10 cellular contexts compared by ENCODE assay signal in genomic region chrX:75038925-75039324, GRCh38.
DNase-seq lines count a peak whose midpoint lies in the region; ATAC-seq and TF ChIP-seq lines count a peak whose summit lies in the region.
"Had no signal": no experiment of that assay in that cellular context is flagged by ENCODE, and none has a peak within 500 bp of the region (broad histone marks: within the 10 kb centered on the region; RNA-seq: fewer than 3 reads in every experiment).

No MANE protein-coding gene starts in this region.

- H3K4me3 Mint-ChIP-seq in activated CD8-positive, alpha-beta T cell treated with anti-CD3 and anti-CD28 coated beads, Interleukin-2, amount 10 ng/mL, durations not matched to agents 7 days and 5 days: no peak overlapping the region
- H3K4me3 Mint-ChIP-seq in progenitor cell of endocrine pancreas (ENCODE audit: low read depth): no peak overlapping the region

- TF ChIP-seq POLR2A in esophagus muscularis mucosa (IDR thresholded peaks at IDR 0.05; ENCODE audit: low read depth): no peak

- H3K4me1 ChIP-seq in HEK293 (ENCODE audit: control insufficient read depth, insufficient read depth, low read length) (no peaks in the 10 kb centered on the region), lower lobe of right lung (no peaks in the 10 kb centered on the region), esophagus muscularis mucosa (no peaks in the 10 kb centered on the region)

- POLR2A ChIA-PET in HEK293 (lab: Yijun Ruan, JAX): no interaction called here
- POLR2A ChIA-PET in activated CD8-positive, alpha-beta T cell treated with anti-CD3 and anti-CD28 coated beads, Interleukin-2, amount 10 ng/mL, durations not matched to agents 7 days and 5 days (lab: Charles Lee): no interaction called here

- no peaks in the 10 kb centered on the region for H3K36me3 ChIP-seq in HEK293 (ENCODE audit: control insufficient read depth in 2 of 2, insufficient read depth in 1 of 2, low read length in 2 of 2)
- H3K36me3 ChIP-seq in lower lobe of right lung: no peaks in the 10 kb centered on the region
- H3K36me3 ChIP-seq in esophagus muscularis mucosa: no peaks in the 10 kb centered on the region

- H3K27me3 ChIP-seq in lower lobe of right lung (ENCODE audit: low read depth) (no peaks in the 10 kb centered on the region), esophagus muscularis mucosa (no peaks in the 10 kb centered on the region)

- intact Hi-C loops in lower lobe of right lung (cut with DNase I) (no loop called here), esophagus muscularis mucosa (cut with DNase I) (no loop called here)

- no peaks in the 10 kb centered on the region for H3K27me3 Mint-ChIP-seq in activated CD8-positive, alpha-beta T cell treated with anti-CD3 and anti-CD28 coated beads, Interleukin-2, amount 10 ng/mL, durations not matched to agents 7 days and 5 days (ENCODE audit: low read depth)
- H3K27me3 Mint-ChIP-seq in progenitor cell of endocrine pancreas: no peaks in the 10 kb centered on the region

- TF ChIP-seq CTCF in HEK293 (tag by site-specific recombination; IDR thresholded peaks at IDR 0.05) (no peak), lower lobe of right lung (IDR thresholded peaks at IDR 0.05) (peak; percentile 24), esophagus muscularis mucosa (IDR thresholded peaks at IDR 0.05) (peak in 1 of 3 experiments; percentile 5), progenitor cell of endocrine pancreas (IDR thresholded peaks at IDR 0.05; ENCODE audit: unreplicated experiment) (no peak)

- 22% methylated on average over 1 of the region's 1 CpG for WGBS in esophagus muscularis mucosa

- ATAC-seq in activated CD8-positive, alpha-beta T cell treated with anti-CD3 and anti-CD28 coated beads, Interleukin-2, amount 10 ng/mL, durations not matched to agents 7 days and 5 days: no peak
- no peak for ATAC-seq in lower lobe of right lung

- H3K36me3 Mint-ChIP-seq in activated CD8-positive, alpha-beta T cell treated with anti-CD3 and anti-CD28 coated beads, Interleukin-2, amount 10 ng/mL, durations not matched to agents 7 days and 5 days (ENCODE audit: low read depth): no peaks in the 10 kb centered on the region
- H3K36me3 Mint-ChIP-seq in progenitor cell of endocrine pancreas (ENCODE audit: insufficient read depth): peaks cover 14% of the 10 kb centered on the region

- DNase-seq in SIG-M5 treated with dmso at 0.1 percent for 504 hours (lab: John Stamatoyannopoulos, UW; ENCODE audit: unreplicated experiment): peak; percentile 2
- no peak for DNase-seq in SIG-M5 (lab: John Stamatoyannopoulos, UW)
- peak; percentile 24 for DNase-seq in activated CD8-positive, alpha-beta T cell treated with anti-CD3 and anti-CD28 coated beads, Interleukin-2, amount 10 ng/mL, durations not matched to agents 7 days and 5 days
- no peak for DNase-seq in lower lobe of right lung
- no peak for DNase-seq in esophagus muscularis mucosa (ENCODE audit: extremely low spot score)
- no peak for DNase-seq in progenitor cell of endocrine pancreas (ENCODE audit: low spot score, unreplicated experiment)
- DNase-seq in T-helper 1 cell: no peak
- DNase-seq: C1 segment of cervical spinal cord, NCI-H446 had no signal

- H3K9me3 ChIP-seq in HEK293 (ENCODE audit: control insufficient read depth, insufficient read depth, low read depth, low read length) (peaks cover 2% of the 10 kb centered on the region; the same call in 1 of the 2 replicates), lower lobe of right lung (no peaks in the 10 kb centered on the region), esophagus muscularis mucosa (peaks cover 0 to 17% (median 2%) of the 10 kb centered on the region in 4 donors)

- no peak for TF ChIP-seq EP300 in esophagus muscularis mucosa (IDR thresholded peaks at IDR 0.05)

- H3K27ac Mint-ChIP-seq in activated CD8-positive, alpha-beta T cell treated with anti-CD3 and anti-CD28 coated beads, Interleukin-2, amount 10 ng/mL, durations not matched to agents 7 days and 5 days: no peak overlapping the region
- H3K27ac Mint-ChIP-seq in progenitor cell of endocrine pancreas: no peak overlapping the region

- no peaks in the 10 kb centered on the region for H3K4me1 Mint-ChIP-seq in activated CD8-positive, alpha-beta T cell treated with anti-CD3 and anti-CD28 coated beads, Interleukin-2, amount 10 ng/mL, durations not matched to agents 7 days and 5 days (ENCODE audit: low read depth)
- H3K4me1 Mint-ChIP-seq in progenitor cell of endocrine pancreas (ENCODE audit: low read depth): no peaks in the 10 kb centered on the region

- H3K27ac ChIP-seq in HEK293 (ENCODE audit: extremely low read depth, low read depth, low read length): no peak overlapping the region
- H3K27ac ChIP-seq in lower lobe of right lung: no peak overlapping the region
- no peak overlapping the region for H3K27ac ChIP-seq in esophagus muscularis mucosa (replicated peaks in 1 of 4)

- H3K4me3 ChIP-seq in HEK293 (ENCODE audit: low read depth, low read length) (no peak overlapping the region), lower lobe of right lung (no peak overlapping the region), esophagus muscularis mucosa (no peak overlapping the region)

- CTCF ChIA-PET in HEK293 (lab: Yijun Ruan, JAX): interaction anchor here (0.7 kb wide), 1 partner anchor 428 kb away, joined by 3 read pairs; no protein-coding TSS in a partner anchor
- CTCF ChIA-PET in activated CD8-positive, alpha-beta T cell treated with anti-CD3 and anti-CD28 coated beads, Interleukin-2, amount 10 ng/mL, durations not matched to agents 7 days and 5 days (lab: Charles Lee): no interaction called here

- no peaks in the 10 kb centered on the region for H3K9me3 Mint-ChIP-seq in activated CD8-positive, alpha-beta T cell treated with anti-CD3 and anti-CD28 coated beads, Interleukin-2, amount 10 ng/mL, durations not matched to agents 7 days and 5 days (ENCODE audit: insufficient read depth)
- peaks cover 70% of the 10 kb centered on the region for H3K9me3 Mint-ChIP-seq in progenitor cell of endocrine pancreas (ENCODE audit: low read depth)

TF ChIP-seq in HEK293, 187 proteins besides CTCF, POLR2A, EP300 and RAD21:
- TF ChIP-seq PRDM10 (tag by site-specific recombination; IDR thresholded peaks at IDR 0.05) (no peak), ZFP69B (tag by site-specific recombination; IDR thresholded peaks at IDR 0.05) (no peak), ZNF654 (tag by site-specific recombination; IDR thresholded peaks at IDR 0.05; ENCODE audit: low read depth) (peak; percentile 44)

Comparison
In these comparisons a context has a peak if more than half of its experiments do, and no peak if none do; other contexts are left out.
1. DNase-seq: peak in SIG-M5 treated with dmso at 0.1 percent for 504 hours (single experiment) and activated CD8-positive, alpha-beta T cell treated with anti-CD3 and anti-CD28 coated beads, Interleukin-2, amount 10 ng/mL, durations not matched to agents 7 days and 5 days (single experiment); none in SIG-M5 (single experiment), lower lobe of right lung (single experiment), esophagus muscularis mucosa (single experiment), progenitor cell of endocrine pancreas (single experiment) and T-helper 1 cell (0 of 5).